ENCODE assay signal across 9 cellular contexts in genomic region chr11:60872124-60872951, GRCh38. TPM values are rescaled to one million over a fixed set of nuclear protein-coding genes. Genes with fewer than 3 reads are reported as not detected.
DNase-seq lines count a peak whose midpoint lies in the region; ATAC-seq and TF ChIP-seq lines count a peak whose summit lies in the region.
"Had no signal": no experiment of that assay in that cellular context is flagged by ENCODE, and none has a peak within 500 bp of the region (broad histone marks: within the 10 kb centered on the region; RNA-seq: fewer than 3 reads in every experiment).

No MANE protein-coding gene starts in this region.

- peaks cover 73% of the 10 kb centered on the region for H3K4me1 Mint-ChIP-seq in activated CD8-positive, alpha-beta T cell treated with anti-CD3 and anti-CD28 coated beads, Interleukin-2, amount 10 ng/mL, durations not matched to agents 7 days and 5 days (ENCODE audit: low read depth)
- H3K4me1 Mint-ChIP-seq in activated CD8-positive, alpha-beta T cell treated with anti-CD3 and anti-CD28 coated beads for 36 hours (ENCODE audit: low read depth), result peaks cover 33% of the 10 kb centered on the region

- H3K27me3 Mint-ChIP-seq in activated CD8-positive, alpha-beta T cell treated with anti-CD3 and anti-CD28 coated beads, Interleukin-2, amount 10 ng/mL, durations not matched to agents 7 days and 5 days (ENCODE audit: low read depth), result no peaks in the 10 kb centered on the region
- H3K27me3 Mint-ChIP-seq in activated CD8-positive, alpha-beta T cell treated with anti-CD3 and anti-CD28 coated beads for 36 hours, result no peaks in the 10 kb centered on the region

- H3K27me3 ChIP-seq in WERI-Rb-1 (ENCODE audit: insufficient read depth, low read depth, severe bottlenecking), result no peaks in the 10 kb centered on the region
- no peaks in the 10 kb centered on the region for H3K27me3 ChIP-seq in right cardiac atrium (ENCODE audit: control insufficient read depth, insufficient read depth)
- H3K27me3 ChIP-seq in tibial artery, result peaks cover 0 to 15% of the 10 kb centered on the region in 2 donors

- H3K9me3 ChIP-seq in WERI-Rb-1 (ENCODE audit: severe bottlenecking) (no peaks in the 10 kb centered on the region), right cardiac atrium (ENCODE audit: control insufficient read depth, low read length) (no peaks in the 10 kb centered on the region), tibial artery (no peaks in the 10 kb centered on the region)

- H3K4me3 ChIP-seq in WERI-Rb-1 (ENCODE audit: low read depth, low read length) (no peak overlapping the region), right cardiac atrium (ENCODE audit: low read length) (no peak overlapping the region), tibial artery (no peak overlapping the region)
- H3K4me3 ChIP-seq: GM23338 had no signal

- H3K27ac ChIP-seq in WERI-Rb-1 (no peak overlapping the region), right cardiac atrium (ENCODE audit: low read length) (peak overlapping the region; percentile 31), tibial artery (no peak overlapping the region)

- 90% methylated on average over 6 of the region's 6 CpGs for WGBS in right cardiac atrium

- peak overlapping the region; percentile 47 for H3K4me3 Mint-ChIP-seq in activated CD8-positive, alpha-beta T cell treated with anti-CD3 and anti-CD28 coated beads, Interleukin-2, amount 10 ng/mL, durations not matched to agents 7 days and 5 days
- H3K4me3 Mint-ChIP-seq in activated CD8-positive, alpha-beta T cell treated with anti-CD3 and anti-CD28 coated beads for 36 hours, result no peak overlapping the region
- H3K4me3 Mint-ChIP-seq: GM23338 had no signal

- H3K4me1 ChIP-seq in right cardiac atrium (ENCODE audit: control insufficient read depth, insufficient read depth, low read length), result peaks cover 13% of the 10 kb centered on the region
- H3K4me1 ChIP-seq in tibial artery, result no peaks in the 10 kb centered on the region

- POLR2A ChIA-PET in activated CD8-positive, alpha-beta T cell treated with anti-CD3 and anti-CD28 coated beads, Interleukin-2, amount 10 ng/mL, durations not matched to agents 7 days and 5 days (lab: Charles Lee), result interaction anchor here (0.7 to 1.4 kb wide), 4 partner anchors 17 to 35 kb away, joined by 3 to 4 read pairs (median 4); partner anchors contain the start of gene PTGDR2
- POLR2A ChIA-PET in activated CD8-positive, alpha-beta T cell treated with anti-CD3 and anti-CD28 coated beads for 36 hours (lab: Charles Lee), result interaction anchor here (1.0 to 1.5 kb wide), 4 partner anchors 9 to 34 kb away, joined by 3 to 7 read pairs (median 5); partner anchors contain the start of gene PRPF19

- intact Hi-C loops in activated CD8-positive, alpha-beta T cell treated with anti-CD3 and anti-CD28 coated beads for 36 hours (cut with micrococcal nuclease), result no loop called here
- intact Hi-C loops in right cardiac atrium (cut with DNase I), result no loop called here
- intact Hi-C loops in tibial artery (cut with DNase I; ENCODE audit: low total_unique reads), result no loop called here

- peaks cover 4% of the 10 kb centered on the region for H3K36me3 Mint-ChIP-seq in activated CD8-positive, alpha-beta T cell treated with anti-CD3 and anti-CD28 coated beads, Interleukin-2, amount 10 ng/mL, durations not matched to agents 7 days and 5 days (ENCODE audit: low read depth)
- H3K36me3 Mint-ChIP-seq in activated CD8-positive, alpha-beta T cell treated with anti-CD3 and anti-CD28 coated beads for 36 hours (ENCODE audit: low read depth), result no peaks in the 10 kb centered on the region

- peak overlapping the region; percentile 87 for H3K27ac Mint-ChIP-seq in activated CD8-positive, alpha-beta T cell treated with anti-CD3 and anti-CD28 coated beads, Interleukin-2, amount 10 ng/mL, durations not matched to agents 7 days and 5 days
- H3K27ac Mint-ChIP-seq in activated CD8-positive, alpha-beta T cell treated with anti-CD3 and anti-CD28 coated beads for 36 hours, result no peak overlapping the region
- H3K27ac Mint-ChIP-seq: GM23338 had no signal

- ATAC-seq in activated CD8-positive, alpha-beta T cell treated with anti-CD3 and anti-CD28 coated beads, Interleukin-2, amount 10 ng/mL, durations not matched to agents 7 days and 5 days, result no peak
- no peak for ATAC-seq in activated CD8-positive, alpha-beta T cell treated with anti-CD3 and anti-CD28 coated beads for 36 hours
- ATAC-seq in right cardiac atrium (peak; percentile 69 to 74), HG03139 (IDR thresholded peaks at IDR 0.05; ENCODE audit: unreplicated experiment) (no peak), HG02970 (IDR thresholded peaks at IDR 0.05; ENCODE audit: low FRiP score, unreplicated experiment) (no peak)

- H3K36me3 ChIP-seq in WERI-Rb-1 (no peaks in the 10 kb centered on the region), tibial artery (no peaks in the 10 kb centered on the region)

- H3K9me3 Mint-ChIP-seq in activated CD8-positive, alpha-beta T cell treated with anti-CD3 and anti-CD28 coated beads, Interleukin-2, amount 10 ng/mL, durations not matched to agents 7 days and 5 days (ENCODE audit: insufficient read depth), result no peaks in the 10 kb centered on the region
- H3K9me3 Mint-ChIP-seq in activated CD8-positive, alpha-beta T cell treated with anti-CD3 and anti-CD28 coated beads for 36 hours, result no peaks in the 10 kb centered on the region
- H3K9me3 Mint-ChIP-seq: GM23338 had no signal

- no peak for TF ChIP-seq CTCF in activated CD8-positive, alpha-beta T cell treated with anti-CD3 and anti-CD28 coated beads for 36 hours (IDR thresholded peaks at IDR 0.05)
- TF ChIP-seq CTCF in WERI-Rb-1 (IDR thresholded peaks at IDR 0.05; ENCODE audit: low read depth, low read length) (no peak), tibial artery (IDR thresholded peaks at IDR 0.05) (no peak)

- CTCF ChIA-PET in activated CD8-positive, alpha-beta T cell treated with anti-CD3 and anti-CD28 coated beads, Interleukin-2, amount 10 ng/mL, durations not matched to agents 7 days and 5 days (lab: Charles Lee), result interaction anchor here (1.0 to 12.6 kb wide), 6 partner anchors 10 to 41 kb away, joined by 3 to 122 read pairs (median 8); no protein-coding TSS in a partner anchor
- CTCF ChIA-PET in activated CD8-positive, alpha-beta T cell treated with anti-CD3 and anti-CD28 coated beads for 36 hours (lab: Charles Lee), result interaction anchor here (1.1 to 7.1 kb wide), 3 partner anchors 15 to 97 kb away, joined by 3 to 37 read pairs (median 6); no protein-coding TSS in a partner anchor

- no peak for DNase-seq in activated CD8-positive, alpha-beta T cell treated with anti-CD3 and anti-CD28 coated beads, Interleukin-2, amount 10 ng/mL, durations not matched to agents 7 days and 5 days
- no peak for DNase-seq in activated CD8-positive, alpha-beta T cell treated with anti-CD3 and anti-CD28 coated beads for 36 hours
- peak; percentile 3 for DNase-seq in WERI-Rb-1
- DNase-seq in right cardiac atrium, result peak; percentile 50 to 76 (median 72)
- DNase-seq in tibial artery, result peak; percentile 57 to 67
- DNase-seq in midbrain (lab: John Stamatoyannopoulos, UW), result no peak

RNA-seq across cellular contexts. Expression of gene ZP1, which starts 5.0 kb away (rescaled TPM):
- total RNA-seq in activated CD8-positive, alpha-beta T cell treated with anti-CD3 and anti-CD28 coated beads, Interleukin-2, amount 10 ng/mL, durations not matched to agents 7 days and 5 days, result under 1 TPM in 1 of 2 experiments, not detected in 1; 0.34 TPM
- total RNA-seq in activated CD8-positive, alpha-beta T cell treated with anti-CD3 and anti-CD28 coated beads for 36 hours, result not detected
- not detected for total RNA-seq in right cardiac atrium
- 0.16 TPM for polyA plus RNA-seq in right cardiac atrium
- total RNA-seq: GM23338 had no signal
- polyA plus RNA-seq: GM23338 had no signal

RNA-seq across cellular contexts. Expression of gene PTGDR2, which starts 16.6 kb away (rescaled TPM):
- total RNA-seq in activated CD8-positive, alpha-beta T cell treated with anti-CD3 and anti-CD28 coated beads, Interleukin-2, amount 10 ng/mL, durations not matched to agents 7 days and 5 days, result 1 to 10 TPM; 3.3 to 3.4 TPM
- total RNA-seq in activated CD8-positive, alpha-beta T cell treated with anti-CD3 and anti-CD28 coated beads for 36 hours, result under 1 TPM; 0.23 to 0.38 TPM
- under 1 TPM in 1 of 4 donors, not detected in 3; 0.20 TPM for total RNA-seq in right cardiac atrium
- 0.14 TPM for polyA plus RNA-seq in right cardiac atrium

RNA-seq across cellular contexts. Expression of gene CCDC86, which starts 30.4 kb away (rescaled TPM):
- total RNA-seq in activated CD8-positive, alpha-beta T cell treated with anti-CD3 and anti-CD28 coated beads, Interleukin-2, amount 10 ng/mL, durations not matched to agents 7 days and 5 days, result 10 to 100 TPM; 34.2 to 36.0 TPM
- 10 to 100 TPM; 48.1 to 51.4 TPM for total RNA-seq in activated CD8-positive, alpha-beta T cell treated with anti-CD3 and anti-CD28 coated beads for 36 hours
- 10 to 100 TPM in 1 of 4 donors, 1 to 10 TPM in 3; 6.5 to 12.5 (median 7.4) TPM for total RNA-seq in right cardiac atrium
- polyA plus RNA-seq in right cardiac atrium, result 7.8 TPM

RNA-seq across cellular contexts. Expression of gene PRPF19, which starts 34.0 kb away (rescaled TPM):
- 100 to 1,000 TPM; 161 TPM for total RNA-seq in activated CD8-positive, alpha-beta T cell treated with anti-CD3 and anti-CD28 coated beads, Interleukin-2, amount 10 ng/mL, durations not matched to agents 7 days and 5 days
- total RNA-seq in activated CD8-positive, alpha-beta T cell treated with anti-CD3 and anti-CD28 coated beads for 36 hours, result 100 to 1,000 TPM; 142 to 150 TPM
- total RNA-seq in right cardiac atrium, result 10 to 100 TPM; 35.4 to 43.4 (median 38.8) TPM
- polyA plus RNA-seq in right cardiac atrium, result 31.5 TPM

RNA-seq across cellular contexts. Expression of gene TMEM109, which starts 41.6 kb away (rescaled TPM):
- total RNA-seq in activated CD8-positive, alpha-beta T cell treated with anti-CD3 and anti-CD28 coated beads, Interleukin-2, amount 10 ng/mL, durations not matched to agents 7 days and 5 days, result 100 to 1,000 TPM; 136 to 139 TPM
- total RNA-seq in activated CD8-positive, alpha-beta T cell treated with anti-CD3 and anti-CD28 coated beads for 36 hours, result 100 to 1,000 TPM in 1 of 2 experiments, 10 to 100 TPM in 1; 93.2 to 101 TPM
- total RNA-seq in right cardiac atrium, result 100 to 1,000 TPM; 103 to 119 (median 117) TPM
- 112 TPM for polyA plus RNA-seq in right cardiac atrium

Comparison
In these comparisons a context has a peak if more than half of its experiments do, and no peak if none do; other contexts are left out.
1. ATAC-seq: peak in right cardiac atrium (2 of 2); none in activated CD8-positive, alpha-beta T cell treated with anti-CD3 and anti-CD28 coated beads, Interleukin-2, amount 10 ng/mL, durations not matched to agents 7 days and 5 days (single experiment), activated CD8-positive, alpha-beta T cell treated with anti-CD3 and anti-CD28 coated beads for 36 hours (single experiment), HG03139 (single experiment) and HG02970 (single experiment).
2. DNase-seq: peak in WERI-Rb-1 (single experiment), right cardiac atrium (3 of 3) and tibial artery (2 of 2); none in activated CD8-positive, alpha-beta T cell treated with anti-CD3 and anti-CD28 coated beads, Interleukin-2, amount 10 ng/mL, durations not matched to agents 7 days and 5 days (single experiment), activated CD8-positive, alpha-beta T cell treated with anti-CD3 and anti-CD28 coated beads for 36 hours (single experiment) and midbrain (single experiment).